ENCODE assay signal across 17 cellular contexts in the genomic region with DNA sequence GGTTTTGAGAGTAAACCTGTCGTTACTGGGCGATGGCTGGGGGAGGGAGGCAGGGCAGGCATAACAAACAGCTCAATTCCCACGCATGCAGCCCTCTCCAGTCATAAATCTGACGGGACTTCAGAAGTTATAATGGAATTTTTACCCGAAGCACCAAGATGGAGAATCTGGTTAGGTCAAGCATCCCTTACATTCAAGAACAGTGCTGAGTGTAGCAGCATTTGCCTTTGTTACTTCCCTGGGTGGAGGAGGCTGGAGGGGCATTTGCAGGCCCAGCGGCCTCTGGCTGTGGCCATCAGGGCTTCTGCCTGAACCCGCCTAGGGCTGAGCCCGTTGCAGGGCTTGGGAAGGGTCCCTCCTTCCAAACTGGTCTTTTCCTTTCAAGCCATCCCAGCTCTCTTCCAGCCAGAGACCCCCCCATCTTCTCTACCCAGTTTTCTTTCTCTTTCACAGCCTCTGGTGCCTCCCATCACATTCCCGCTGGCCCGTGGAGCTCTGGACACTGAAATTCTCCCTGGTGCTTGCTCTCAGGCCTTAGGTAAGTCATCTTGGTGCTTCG.
"Had no signal": no experiment of that assay in that cellular context is flagged by ENCODE, and none has a peak within 500 bp of the region (broad histone marks: within the 10 kb centered on the region; RNA-seq: fewer than 3 reads in every experiment).

No MANE protein-coding gene starts in this region.

- H3K4me1 ChIP-seq: parathyroid adenoma, psoas muscle had no signal

- H3K4me3 Mint-ChIP-seq: central memory CD8-positive, alpha-beta T cell; naive thymus-derived CD8-positive, alpha-beta T cell; stimulated activated naive B cell treated with anti-CD40 and anti-IgM and Interleukin-4, amounts not matched to agents 10 μg/mL and 1 μg/mL and 100 μg/mL, for 72 hours had no signal

- H3K36me3 ChIP-seq: esophagus squamous epithelium, stomach, thoracic aorta, transverse colon had no signal

- H3K4me1 Mint-ChIP-seq: central memory CD8-positive, alpha-beta T cell; naive thymus-derived CD8-positive, alpha-beta T cell; stimulated activated naive B cell treated with anti-CD40 and anti-IgM and Interleukin-4, amounts not matched to agents 10 μg/mL and 1 μg/mL and 100 μg/mL, for 72 hours had no signal

- H3K9me3 Mint-ChIP-seq: central memory CD8-positive, alpha-beta T cell; naive thymus-derived CD8-positive, alpha-beta T cell; stimulated activated naive B cell treated with anti-CD40 and anti-IgM and Interleukin-4, amounts not matched to agents 10 μg/mL and 1 μg/mL and 100 μg/mL, for 72 hours had no signal

- H3K4me3 ChIP-seq: esophagus squamous epithelium, mucosa of descending colon, psoas muscle, stomach, thoracic aorta, transverse colon had no signal

- H3K27me3 ChIP-seq: stomach, transverse colon had no signal

- H3K36me3 Mint-ChIP-seq: stimulated activated naive B cell treated with anti-CD40 and anti-IgM and Interleukin-4, amounts not matched to agents 10 μg/mL and 1 μg/mL and 100 μg/mL, for 72 hours had no signal

- H3K27ac Mint-ChIP-seq: stimulated activated naive B cell treated with anti-CD40 and anti-IgM and Interleukin-4, amounts not matched to agents 10 μg/mL and 1 μg/mL and 100 μg/mL, for 72 hours had no signal

- H3K9ac ChIP-seq: parathyroid adenoma had no signal

- H3K27ac ChIP-seq: esophagus squamous epithelium, parathyroid adenoma, psoas muscle, thoracic aorta, transverse colon had no signal

- H3K9me3 ChIP-seq: esophagus squamous epithelium, mucosa of descending colon, psoas muscle, stomach, thoracic aorta, transverse colon had no signal

- ATAC-seq: left colon; mucosa of descending colon; naive thymus-derived CD8-positive, alpha-beta T cell; psoas muscle; sciatic nerve; stimulated activated naive B cell treated with anti-CD40 and anti-IgM and Interleukin-4, amounts not matched to agents 10 μg/mL and 1 μg/mL and 100 μg/mL, for 72 hours had no signal

- DNase-seq: effector memory CD4-positive, alpha-beta T cell; esophagus squamous epithelium; left colon; mammary epithelial cell; mucosa of descending colon; naive thymus-derived CD8-positive, alpha-beta T cell; psoas muscle; stimulated activated CD4-positive, alpha-beta T cell treated with anti-CD3 and anti-CD28 coated beads, Interleukin-2, amount 100 ng/mL, for 24 hours; stimulated activated CD4-positive, alpha-beta T cell treated with anti-CD3 and anti-CD28 coated beads, Interleukin-4, amount 100 ng/mL, for 4 hours; stimulated activated naive B cell treated with anti-CD40 and anti-IgM and Interleukin-4, amounts not matched to agents 10 μg/mL and 1 μg/mL and 100 μg/mL, for 72 hours; stomach; substantia nigra; transverse colon had no signal
